ENCODE assay signal across 1 cellular context in genomic region chr17:81460856-81461460, GRCh38.
TF ChIP-seq lines count a peak whose summit lies in the region.

No MANE protein-coding gene starts in this region.

TF ChIP-seq in GM23338, 12 proteins besides CTCF, POLR2A, EP300 and RAD21 (continued from another document):
- TF ChIP-seq ZNF462 (CRISPR knock-in tag; IDR thresholded peaks at IDR 0.05) (no peak), POLR2AphosphoS5 (IDR thresholded peaks at IDR 0.05; ENCODE audit: low read depth) (no peak), EZH2phosphoT487 (IDR thresholded peaks at IDR 0.05; ENCODE audit: unreplicated experiment) (no peak), JUNB (IDR thresholded peaks at IDR 0.05; ENCODE audit: unreplicated experiment) (no peak)
